Comparison of ENCODE assay signal across 1 cellular context in the genomic region with DNA sequence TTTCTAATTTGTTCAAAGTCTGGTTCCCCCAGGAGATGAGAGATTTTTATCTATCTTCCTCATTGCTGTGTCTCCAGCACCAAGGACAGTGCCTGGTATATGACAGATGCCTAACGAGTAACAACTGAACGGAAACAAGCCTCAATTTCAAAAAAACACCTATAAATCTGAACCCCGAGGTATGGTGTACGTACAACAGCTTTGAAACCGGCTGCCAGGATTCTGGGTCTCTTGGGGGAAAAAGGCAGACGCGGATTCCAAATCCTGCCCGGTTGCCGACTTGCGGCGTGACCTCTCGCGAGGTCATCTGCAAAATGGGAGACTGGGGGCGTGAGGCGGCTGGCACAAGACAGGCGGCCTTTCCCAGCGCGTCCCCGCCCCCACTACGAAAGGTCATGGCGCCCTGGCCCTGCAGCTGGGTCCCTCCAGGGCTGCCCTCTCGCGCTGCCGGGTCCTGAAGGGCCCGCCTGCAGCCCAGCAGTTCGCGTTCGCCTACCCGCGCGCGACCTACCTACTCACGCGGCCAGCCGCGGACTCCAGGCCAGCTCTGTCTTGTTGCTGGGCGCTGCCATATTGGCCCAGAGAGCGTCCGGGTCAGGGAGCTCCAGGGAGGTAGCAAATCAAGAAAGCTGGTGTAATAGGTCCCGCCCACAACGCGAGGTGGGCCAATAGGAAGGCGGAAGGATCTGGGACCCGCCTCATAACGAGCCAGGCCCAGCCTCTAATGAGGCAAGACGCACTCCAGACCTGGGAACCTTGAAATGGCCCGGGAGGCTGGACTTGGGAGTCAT.
TF ChIP-seq lines count a peak whose summit lies in the region.

A gene with protein sequence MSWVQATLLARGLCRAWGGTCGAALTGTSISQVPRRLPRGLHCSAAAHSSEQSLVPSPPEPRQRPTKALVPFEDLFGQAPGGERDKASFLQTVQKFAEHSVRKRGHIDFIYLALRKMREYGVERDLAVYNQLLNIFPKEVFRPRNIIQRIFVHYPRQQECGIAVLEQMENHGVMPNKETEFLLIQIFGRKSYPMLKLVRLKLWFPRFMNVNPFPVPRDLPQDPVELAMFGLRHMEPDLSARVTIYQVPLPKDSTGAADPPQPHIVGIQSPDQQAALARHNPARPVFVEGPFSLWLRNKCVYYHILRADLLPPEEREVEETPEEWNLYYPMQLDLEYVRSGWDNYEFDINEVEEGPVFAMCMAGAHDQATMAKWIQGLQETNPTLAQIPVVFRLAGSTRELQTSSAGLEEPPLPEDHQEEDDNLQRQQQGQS (minus strand): TSS at position 584 of the 791 bp plus-strand sequence. CDS start 9,964 bp downstream, outside the sequence.

TF ChIP-seq in HepG2, 621 proteins besides CTCF, POLR2A, EP300 and RAD21 (continued from another document and continues in another):
- TF ChIP-seq, protein P1, sequence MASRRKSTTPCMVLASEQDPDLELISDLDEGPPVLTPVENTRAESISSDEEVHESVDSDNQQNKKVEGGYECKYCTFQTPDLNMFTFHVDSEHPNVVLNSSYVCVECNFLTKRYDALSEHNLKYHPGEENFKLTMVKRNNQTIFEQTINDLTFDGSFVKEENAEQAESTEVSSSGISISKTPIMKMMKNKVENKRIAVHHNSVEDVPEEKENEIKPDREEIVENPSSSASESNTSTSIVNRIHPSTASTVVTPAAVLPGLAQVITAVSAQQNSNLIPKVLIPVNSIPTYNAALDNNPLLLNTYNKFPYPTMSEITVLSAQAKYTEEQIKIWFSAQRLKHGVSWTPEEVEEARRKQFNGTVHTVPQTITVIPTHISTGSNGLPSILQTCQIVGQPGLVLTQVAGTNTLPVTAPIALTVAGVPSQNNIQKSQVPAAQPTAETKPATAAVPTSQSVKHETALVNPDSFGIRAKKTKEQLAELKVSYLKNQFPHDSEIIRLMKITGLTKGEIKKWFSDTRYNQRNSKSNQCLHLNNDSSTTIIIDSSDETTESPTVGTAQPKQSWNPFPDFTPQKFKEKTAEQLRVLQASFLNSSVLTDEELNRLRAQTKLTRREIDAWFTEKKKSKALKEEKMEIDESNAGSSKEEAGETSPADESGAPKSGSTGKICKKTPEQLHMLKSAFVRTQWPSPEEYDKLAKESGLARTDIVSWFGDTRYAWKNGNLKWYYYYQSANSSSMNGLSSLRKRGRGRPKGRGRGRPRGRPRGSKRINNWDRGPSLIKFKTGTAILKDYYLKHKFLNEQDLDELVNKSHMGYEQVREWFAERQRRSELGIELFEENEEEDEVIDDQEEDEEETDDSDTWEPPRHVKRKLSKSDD (CRISPR knock-in tag; IDR thresholded peaks at IDR 0.05; ENCODE audit: low read depth), result no peak
- TF ChIP-seq HCFC1 (IDR thresholded peaks at IDR 0.05; ENCODE audit: low read depth, low read length) (peak; percentile 63), ZNF724P (CRISPR knock-in tag; IDR thresholded peaks at IDR 0.05; ENCODE audit: borderline replicate concordance) (no peak), ZNF619 (CRISPR knock-in tag; IDR thresholded peaks at IDR 0.05) (no peak), GFI1 (CRISPR knock-in tag; IDR thresholded peaks at IDR 0.05; ENCODE audit: borderline replicate concordance) (no peak; the same call in 1 of the 2 replicates), ZNF737 (CRISPR knock-in tag; IDR thresholded peaks at IDR 0.05; ENCODE audit: borderline replicate concordance) (no peak), ZNF251 (CRISPR knock-in tag; IDR thresholded peaks at IDR 0.05) (no peak), RBM39 (IDR thresholded peaks at IDR 0.05; ENCODE audit: low read depth, low read length, poor library complexity, severe bottlenecking) (peak; percentile 60), ZNF326 (CRISPR knock-in tag; IDR thresholded peaks at IDR 0.05; ENCODE audit: borderline replicate concordance) (no peak), NFIC (IDR thresholded peaks at IDR 0.05; ENCODE audit: low read length) (no peak), KDM3A (CRISPR knock-in tag; IDR thresholded peaks at IDR 0.05; ENCODE audit: low read depth) (peak; percentile 70), ZSCAN25 (CRISPR knock-in tag; IDR thresholded peaks at IDR 0.05) (no peak), ZNF761 (CRISPR knock-in tag; conservative IDR thresholded peaks at IDR 0.05) (0 out of 2 replicates have a peak, but pooled peaks have one; percentile 31), EZH2 (conservative IDR thresholded peaks at IDR 0.05; ENCODE audit: low read depth, low read length) (no peak), HMGA1 (CRISPR knock-in tag; conservative IDR thresholded peaks at IDR 0.05) (no peak), MXD4 (CRISPR knock-in tag; IDR thresholded peaks at IDR 0.05) (peak; percentile 76), ZC3H13 (CRISPR knock-in tag; IDR thresholded peaks at IDR 0.05) (no peak), RNF2 (conservative IDR thresholded peaks at IDR 0.05; ENCODE audit: low read depth) (peak; percentile 72; the same call in 1 of the 2 replicates), ZNF432 (CRISPR knock-in tag; IDR thresholded peaks at IDR 0.05; ENCODE audit: borderline replicate concordance) (no peak), ZNF44 (CRISPR knock-in tag; IDR thresholded peaks at IDR 0.05) (peak; percentile 90; the same call in 1 of the 2 replicates), FLYWCH1 (CRISPR knock-in tag; IDR thresholded peaks at IDR 0.05) (0 out of 2 replicates have a peak, but pooled peaks have one; percentile 82), ZNF777 (CRISPR knock-in tag; IDR thresholded peaks at IDR 0.05) (0 out of 2 replicates have a peak, but pooled peaks have one; percentile 22), AGO2 (optimal IDR thresholded peaks at IDR 0.05; ENCODE audit: low read depth, low read length) (peak; percentile 37), ZNF652 (CRISPR knock-in tag; IDR thresholded peaks at IDR 0.05; ENCODE audit: borderline replicate concordance, low read depth) (0 out of 2 replicates have a peak, but pooled peaks have one; percentile 9), CHCHD3 (CRISPR knock-in tag; IDR thresholded peaks at IDR 0.05) (no peak), SYNCRIP (IDR thresholded peaks at IDR 0.05; ENCODE audit: insufficient read depth, low read depth, low read length) (no peak), SNAI1 (CRISPR knock-in tag; IDR thresholded peaks at IDR 0.05; ENCODE audit: borderline replicate concordance) (no peak), ZBTB1 (CRISPR knock-in tag; IDR thresholded peaks at IDR 0.05; ENCODE audit: borderline replicate concordance) (no peak), SMYD3 (CRISPR knock-in tag; IDR thresholded peaks at IDR 0.05) (no peak), MBD4 (IDR thresholded peaks at IDR 0.05; ENCODE audit: borderline replicate concordance, low read length) (no peak), ARNT2 (CRISPR knock-in tag; IDR thresholded peaks at IDR 0.05; ENCODE audit: low read depth) (0 out of 2 replicates have a peak, but pooled peaks have one; percentile 23), SKI (IDR thresholded peaks at IDR 0.05; ENCODE audit: partially characterized antibody) (peak; percentile 53), HNRNPUL1 (IDR thresholded peaks at IDR 0.05; ENCODE audit: low read depth, low read length) (no peak)
- TF ChIP-seq, protein P2, sequence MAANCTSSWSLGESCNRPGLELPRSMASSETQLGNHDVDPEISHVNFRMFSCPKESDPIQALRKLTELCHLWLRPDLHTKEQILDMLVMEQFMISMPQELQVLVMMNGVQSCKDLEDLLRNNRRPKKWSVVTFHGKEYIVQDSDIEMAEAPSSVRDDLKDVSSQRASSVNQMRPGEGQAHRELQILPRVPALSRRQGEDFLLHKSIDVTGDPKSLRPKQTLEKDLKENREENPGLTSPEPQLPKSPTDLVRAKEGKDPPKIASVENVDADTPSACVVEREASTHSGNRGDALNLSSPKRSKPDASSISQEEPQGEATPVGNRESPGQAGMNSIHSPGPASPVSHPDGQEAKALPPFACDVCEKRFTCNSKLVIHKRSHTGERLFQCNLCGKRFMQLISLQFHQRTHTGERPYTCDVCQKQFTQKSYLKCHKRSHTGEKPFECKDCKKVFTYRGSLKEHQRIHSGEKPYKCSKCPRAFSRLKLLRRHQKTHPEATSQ (CRISPR knock-in tag; IDR thresholded peaks at IDR 0.05; ENCODE audit: borderline replicate concordance), result no peak
- TF ChIP-seq, protein P3, sequence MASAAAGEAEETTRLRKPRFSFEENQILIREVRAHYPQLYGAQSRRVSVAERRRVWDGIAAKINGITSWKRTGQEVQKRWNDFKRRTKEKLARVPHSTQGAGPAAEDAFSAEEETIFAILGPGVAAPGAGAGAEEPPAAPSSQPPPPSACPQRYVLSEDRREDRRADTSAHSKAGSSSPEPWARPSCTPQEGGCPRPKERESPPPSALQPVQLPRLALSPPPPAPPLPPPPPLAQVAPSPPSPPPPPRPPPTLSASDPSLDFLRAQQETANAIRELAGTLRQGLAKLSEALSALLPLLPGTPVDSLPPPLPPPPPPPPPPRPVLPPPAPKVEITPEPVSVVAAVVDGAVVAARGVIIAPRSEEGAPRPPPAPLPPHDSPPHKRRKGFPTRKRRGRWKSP (CRISPR knock-in tag; IDR thresholded peaks at IDR 0.05), result 0 out of 2 replicates have a peak, but pooled peaks have one; percentile 30
- TF ChIP-seq, protein P4, sequence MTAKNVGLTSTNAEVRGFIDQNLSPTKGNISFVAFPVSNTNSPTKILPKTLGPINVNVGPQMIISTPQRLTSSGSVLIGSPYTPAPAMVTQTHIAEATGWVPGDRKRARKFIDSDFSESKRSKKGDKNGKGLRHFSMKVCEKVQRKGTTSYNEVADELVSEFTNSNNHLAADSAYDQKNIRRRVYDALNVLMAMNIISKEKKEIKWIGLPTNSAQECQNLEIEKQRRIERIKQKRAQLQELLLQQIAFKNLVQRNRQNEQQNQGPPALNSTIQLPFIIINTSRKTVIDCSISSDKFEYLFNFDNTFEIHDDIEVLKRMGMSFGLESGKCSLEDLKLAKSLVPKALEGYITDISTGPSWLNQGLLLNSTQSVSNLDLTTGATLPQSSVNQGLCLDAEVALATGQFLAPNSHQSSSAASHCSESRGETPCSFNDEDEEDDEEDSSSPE (CRISPR knock-in tag; IDR thresholded peaks at IDR 0.05), result peak; percentile 63; the same call in 1 of the 2 replicates
- TF ChIP-seq, protein P5, sequence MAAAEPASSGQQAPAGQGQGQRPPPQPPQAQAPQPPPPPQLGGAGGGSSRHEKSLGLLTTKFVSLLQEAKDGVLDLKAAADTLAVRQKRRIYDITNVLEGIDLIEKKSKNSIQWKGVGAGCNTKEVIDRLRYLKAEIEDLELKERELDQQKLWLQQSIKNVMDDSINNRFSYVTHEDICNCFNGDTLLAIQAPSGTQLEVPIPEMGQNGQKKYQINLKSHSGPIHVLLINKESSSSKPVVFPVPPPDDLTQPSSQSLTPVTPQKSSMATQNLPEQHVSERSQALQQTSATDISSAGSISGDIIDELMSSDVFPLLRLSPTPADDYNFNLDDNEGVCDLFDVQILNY (CRISPR knock-in tag; conservative IDR thresholded peaks at IDR 0.05), result no peak; the same call in 1 of the 2 replicates
- TF ChIP-seq, protein P6, sequence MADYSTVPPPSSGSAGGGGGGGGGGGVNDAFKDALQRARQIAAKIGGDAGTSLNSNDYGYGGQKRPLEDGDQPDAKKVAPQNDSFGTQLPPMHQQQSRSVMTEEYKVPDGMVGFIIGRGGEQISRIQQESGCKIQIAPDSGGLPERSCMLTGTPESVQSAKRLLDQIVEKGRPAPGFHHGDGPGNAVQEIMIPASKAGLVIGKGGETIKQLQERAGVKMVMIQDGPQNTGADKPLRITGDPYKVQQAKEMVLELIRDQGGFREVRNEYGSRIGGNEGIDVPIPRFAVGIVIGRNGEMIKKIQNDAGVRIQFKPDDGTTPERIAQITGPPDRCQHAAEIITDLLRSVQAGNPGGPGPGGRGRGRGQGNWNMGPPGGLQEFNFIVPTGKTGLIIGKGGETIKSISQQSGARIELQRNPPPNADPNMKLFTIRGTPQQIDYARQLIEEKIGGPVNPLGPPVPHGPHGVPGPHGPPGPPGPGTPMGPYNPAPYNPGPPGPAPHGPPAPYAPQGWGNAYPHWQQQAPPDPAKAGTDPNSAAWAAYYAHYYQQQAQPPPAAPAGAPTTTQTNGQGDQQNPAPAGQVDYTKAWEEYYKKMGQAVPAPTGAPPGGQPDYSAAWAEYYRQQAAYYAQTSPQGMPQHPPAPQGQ (CRISPR knock-in tag; IDR thresholded peaks at IDR 0.05; ENCODE audit: borderline replicate concordance), result no peak
- TF ChIP-seq, protein P7, sequence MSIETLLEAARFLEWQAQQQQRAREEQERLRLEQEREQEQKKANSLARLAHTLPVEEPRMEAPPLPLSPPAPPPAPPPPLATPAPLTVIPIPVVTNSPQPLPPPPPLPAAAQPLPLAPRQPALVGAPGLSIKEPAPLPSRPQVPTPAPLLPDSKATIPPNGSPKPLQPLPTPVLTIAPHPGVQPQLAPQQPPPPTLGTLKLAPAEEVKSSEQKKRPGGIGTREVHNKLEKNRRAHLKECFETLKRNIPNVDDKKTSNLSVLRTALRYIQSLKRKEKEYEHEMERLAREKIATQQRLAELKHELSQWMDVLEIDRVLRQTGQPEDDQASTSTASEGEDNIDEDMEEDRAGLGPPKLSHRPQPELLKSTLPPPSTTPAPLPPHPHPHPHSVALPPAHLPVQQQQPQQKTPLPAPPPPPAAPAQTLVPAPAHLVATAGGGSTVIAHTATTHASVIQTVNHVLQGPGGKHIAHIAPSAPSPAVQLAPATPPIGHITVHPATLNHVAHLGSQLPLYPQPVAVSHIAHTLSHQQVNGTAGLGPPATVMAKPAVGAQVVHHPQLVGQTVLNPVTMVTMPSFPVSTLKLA (IDR thresholded peaks at IDR 0.05), result no peak; the same call in 1 of the 2 replicates
- TF ChIP-seq, protein P8, sequence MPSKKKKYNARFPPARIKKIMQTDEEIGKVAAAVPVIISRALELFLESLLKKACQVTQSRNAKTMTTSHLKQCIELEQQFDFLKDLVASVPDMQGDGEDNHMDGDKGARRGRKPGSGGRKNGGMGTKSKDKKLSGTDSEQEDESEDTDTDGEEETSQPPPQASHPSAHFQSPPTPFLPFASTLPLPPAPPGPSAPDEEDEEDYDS (CRISPR knock-in tag; IDR thresholded peaks at IDR 0.05), result peak; percentile 82
- TF ChIP-seq, protein P9, sequence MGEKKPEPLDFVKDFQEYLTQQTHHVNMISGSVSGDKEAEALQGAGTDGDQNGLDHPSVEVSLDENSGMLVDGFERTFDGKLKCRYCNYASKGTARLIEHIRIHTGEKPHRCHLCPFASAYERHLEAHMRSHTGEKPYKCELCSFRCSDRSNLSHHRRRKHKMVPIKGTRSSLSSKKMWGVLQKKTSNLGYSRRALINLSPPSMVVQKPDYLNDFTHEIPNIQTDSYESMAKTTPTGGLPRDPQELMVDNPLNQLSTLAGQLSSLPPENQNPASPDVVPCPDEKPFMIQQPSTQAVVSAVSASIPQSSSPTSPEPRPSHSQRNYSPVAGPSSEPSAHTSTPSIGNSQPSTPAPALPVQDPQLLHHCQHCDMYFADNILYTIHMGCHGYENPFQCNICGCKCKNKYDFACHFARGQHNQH (CRISPR knock-in tag; IDR thresholded peaks at IDR 0.05), result peak; percentile 76
- TF ChIP-seq, protein P10, sequence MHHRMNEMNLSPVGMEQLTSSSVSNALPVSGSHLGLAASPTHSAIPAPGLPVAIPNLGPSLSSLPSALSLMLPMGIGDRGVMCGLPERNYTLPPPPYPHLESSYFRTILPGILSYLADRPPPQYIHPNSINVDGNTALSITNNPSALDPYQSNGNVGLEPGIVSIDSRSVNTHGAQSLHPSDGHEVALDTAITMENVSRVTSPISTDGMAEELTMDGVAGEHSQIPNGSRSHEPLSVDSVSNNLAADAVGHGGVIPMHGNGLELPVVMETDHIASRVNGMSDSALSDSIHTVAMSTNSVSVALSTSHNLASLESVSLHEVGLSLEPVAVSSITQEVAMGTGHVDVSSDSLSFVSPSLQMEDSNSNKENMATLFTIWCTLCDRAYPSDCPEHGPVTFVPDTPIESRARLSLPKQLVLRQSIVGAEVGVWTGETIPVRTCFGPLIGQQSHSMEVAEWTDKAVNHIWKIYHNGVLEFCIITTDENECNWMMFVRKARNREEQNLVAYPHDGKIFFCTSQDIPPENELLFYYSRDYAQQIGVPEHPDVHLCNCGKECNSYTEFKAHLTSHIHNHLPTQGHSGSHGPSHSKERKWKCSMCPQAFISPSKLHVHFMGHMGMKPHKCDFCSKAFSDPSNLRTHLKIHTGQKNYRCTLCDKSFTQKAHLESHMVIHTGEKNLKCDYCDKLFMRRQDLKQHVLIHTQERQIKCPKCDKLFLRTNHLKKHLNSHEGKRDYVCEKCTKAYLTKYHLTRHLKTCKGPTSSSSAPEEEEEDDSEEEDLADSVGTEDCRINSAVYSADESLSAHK (CRISPR knock-in tag; IDR thresholded peaks at IDR 0.05; ENCODE audit: borderline replicate concordance), result no peak
